Comparison of ENCODE assay signal across 17 cellular contexts in genomic region chr18:5416112-5416511, GRCh38.
DNase-seq lines count a peak whose midpoint lies in the region; ATAC-seq and TF ChIP-seq lines count a peak whose summit lies in the region.
"Had no signal": no experiment of that assay in that cellular context is flagged by ENCODE, and none has a peak within 500 bp of the region (broad histone marks: within the 10 kb centered on the region; RNA-seq: fewer than 3 reads in every experiment).

No MANE protein-coding gene starts in this region.

- H3K79me2 ChIP-seq in parathyroid adenoma, result peaks cover 15% of the 10 kb centered on the region

- TF ChIP-seq CTCF in glutamatergic neuron (IDR thresholded peaks at IDR 0.05; ENCODE audit: partially characterized antibody, unreplicated experiment), result no peak
- TF ChIP-seq CTCF in parathyroid adenoma (IDR thresholded peaks at IDR 0.05), result no peak

- no peaks in the 10 kb centered on the region for H3K36me3 ChIP-seq in parathyroid adenoma (ENCODE audit: control insufficient read depth, insufficient read depth, low read length)

- H3K4me1 Mint-ChIP-seq in glutamatergic neuron (ENCODE audit: low read depth, unreplicated experiment), result peaks cover 37% of the 10 kb centered on the region
- H3K4me1 Mint-ChIP-seq: CD4-positive, alpha-beta memory T cell had no signal

- H3K9me3 ChIP-seq in parathyroid adenoma (ENCODE audit: control insufficient read depth, low read length), result no peaks in the 10 kb centered on the region

- H3K27ac ChIP-seq in caudate nucleus (ENCODE audit: low read depth, low read length) (peak overlapping the region; percentile 77), parathyroid adenoma (peak overlapping the region; percentile 96), temporal lobe (ENCODE audit: low read depth, low read length) (peak overlapping the region; percentile 88)

- peaks cover 56% of the 10 kb centered on the region for H3K4me1 ChIP-seq in parathyroid adenoma

- peaks cover 7% of the 10 kb centered on the region for H3K9me3 Mint-ChIP-seq in glutamatergic neuron (ENCODE audit: unreplicated experiment)
- H3K9me3 Mint-ChIP-seq: CD4-positive, alpha-beta memory T cell; GM23338; H9 had no signal

- no peaks in the 10 kb centered on the region for H3K27me3 Mint-ChIP-seq in glutamatergic neuron (ENCODE audit: unreplicated experiment)

- in situ Hi-C loops in KBM-7 (cut with MboI; ENCODE audit: low pct_unique_long_range_greater_than_20kb, low sequenced_read_pairs), result no loop called here

- H3K4me2 ChIP-seq in parathyroid adenoma (ENCODE audit: low read length), result peak overlapping the region; percentile 54
- H3K4me2 ChIP-seq: GM23338 had no signal

- DNase-seq in caudate nucleus (lab: John Stamatoyannopoulos, UW) (peak in 12 of 61 donors; percentile 16 to 63 (median 27)), glutamatergic neuron (no peak), ecto neural progenitor cell (ENCODE audit: low spot score) (no peak), KBM-7 (no peak)
- DNase-seq: Calu3; CD4-positive, alpha-beta memory T cell; COR-L47; DMS153; DND-41; H9; HFFc6 had no signal

- H3K4me3 ChIP-seq in parathyroid adenoma (ENCODE audit: low read depth, low read length), result no peak overlapping the region
- H3K4me3 ChIP-seq: GM23338 had no signal

- no peak overlapping the region for H2AFZ ChIP-seq in parathyroid adenoma
- H2AFZ ChIP-seq: GM23338 had no signal

- ATAC-seq in GM21786 (IDR thresholded peaks at IDR 0.05; ENCODE audit: unreplicated experiment), result no peak
- ATAC-seq in GM21447 (IDR thresholded peaks at IDR 0.05; ENCODE audit: unreplicated experiment), result no peak
- ATAC-seq: GM23338, HCT116 had no signal

- H3K36me3 Mint-ChIP-seq in glutamatergic neuron (ENCODE audit: unreplicated experiment), result no peaks in the 10 kb centered on the region
- H3K36me3 Mint-ChIP-seq: CD4-positive, alpha-beta memory T cell had no signal

- no peaks in the 10 kb centered on the region for H3K27me3 ChIP-seq in parathyroid adenoma (ENCODE audit: control insufficient read depth, insufficient read depth, low read length)

- H3K9ac ChIP-seq in parathyroid adenoma, result peak overlapping the region; percentile 11

- no peak overlapping the region for H3K4me3 Mint-ChIP-seq in glutamatergic neuron (ENCODE audit: unreplicated experiment)
- H3K4me3 Mint-ChIP-seq: CD4-positive, alpha-beta memory T cell; GM23338; H9; HFFc6 had no signal

- peak overlapping the region; percentile 97 for H3K27ac Mint-ChIP-seq in glutamatergic neuron (ENCODE audit: unreplicated experiment)
- H3K27ac Mint-ChIP-seq: CD4-positive, alpha-beta memory T cell; GM23338; H9; HFFc6 had no signal
